1 cellular context compared by ENCODE assay signal in the genomic region with DNA sequence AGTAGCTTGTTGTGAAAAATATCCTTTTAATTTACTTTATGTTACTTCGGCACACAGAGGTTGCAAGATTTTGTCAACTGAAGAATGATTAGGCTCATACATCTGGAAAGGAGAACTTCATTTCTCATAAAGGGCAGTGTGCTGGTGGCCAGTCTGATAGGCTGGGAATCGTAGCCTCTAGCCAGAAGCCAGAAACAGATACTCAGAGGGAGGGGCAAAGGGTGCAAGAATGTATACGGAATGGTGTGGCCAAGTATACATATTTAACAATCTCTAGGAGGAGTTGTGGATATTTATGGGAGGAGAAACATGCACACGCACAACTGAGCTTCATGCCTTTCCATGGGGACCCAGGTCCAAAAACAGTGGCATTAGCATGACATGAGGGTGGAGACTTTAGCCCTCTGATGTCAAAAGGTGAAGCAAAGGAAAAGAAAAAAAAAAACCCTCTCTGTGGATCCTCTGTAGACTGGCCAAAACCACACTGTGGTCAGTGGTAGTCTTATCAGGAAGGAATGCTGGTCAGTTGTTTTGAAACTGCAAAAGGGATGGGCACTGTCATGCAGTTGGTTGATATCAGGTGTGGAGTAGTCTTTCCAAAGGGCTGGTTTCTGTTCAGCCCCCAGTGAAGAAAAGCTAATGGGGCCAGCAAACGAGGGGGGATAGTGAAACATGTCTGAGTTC.
TF ChIP-seq lines count a peak whose summit lies in the region.

No MANE protein-coding gene starts in this region.

TF ChIP-seq in K562, 482 proteins besides CTCF, POLR2A, EP300 and RAD21 (continues in another document):
- TF ChIP-seq HMG20B (CRISPR knock-in tag; IDR thresholded peaks at IDR 0.05), result no peak
- TF ChIP-seq LCOR (CRISPR knock-in tag; IDR thresholded peaks at IDR 0.05), result no peak
- TF ChIP-seq ZNF551 (CRISPR knock-in tag; IDR thresholded peaks at IDR 0.05), result no peak
- TF ChIP-seq JUND (IDR thresholded peaks at IDR 0.05; ENCODE audit: borderline replicate concordance, low read depth, low read length), result no peak
- TF ChIP-seq JUND (tag; IDR thresholded peaks at IDR 0.05; ENCODE audit: borderline replicate concordance, low read depth, low read length), result no peak; the same call in 2 of the 3 replicates
- TF ChIP-seq ZNF3 (CRISPR knock-in tag; IDR thresholded peaks at IDR 0.05), result no peak
- no peak for TF ChIP-seq AFF1 (IDR thresholded peaks at IDR 0.05; ENCODE audit: low read depth in 1 of 2, partially characterized antibody in 2 of 2)
- TF ChIP-seq TEAD4 (IDR thresholded peaks at IDR 0.05; ENCODE audit: low read length), result peak; percentile 81
- TF ChIP-seq TEAD4 (CRISPR knock-in tag; IDR thresholded peaks at IDR 0.05; ENCODE audit: borderline replicate concordance), result no peak
- TF ChIP-seq, protein P1, sequence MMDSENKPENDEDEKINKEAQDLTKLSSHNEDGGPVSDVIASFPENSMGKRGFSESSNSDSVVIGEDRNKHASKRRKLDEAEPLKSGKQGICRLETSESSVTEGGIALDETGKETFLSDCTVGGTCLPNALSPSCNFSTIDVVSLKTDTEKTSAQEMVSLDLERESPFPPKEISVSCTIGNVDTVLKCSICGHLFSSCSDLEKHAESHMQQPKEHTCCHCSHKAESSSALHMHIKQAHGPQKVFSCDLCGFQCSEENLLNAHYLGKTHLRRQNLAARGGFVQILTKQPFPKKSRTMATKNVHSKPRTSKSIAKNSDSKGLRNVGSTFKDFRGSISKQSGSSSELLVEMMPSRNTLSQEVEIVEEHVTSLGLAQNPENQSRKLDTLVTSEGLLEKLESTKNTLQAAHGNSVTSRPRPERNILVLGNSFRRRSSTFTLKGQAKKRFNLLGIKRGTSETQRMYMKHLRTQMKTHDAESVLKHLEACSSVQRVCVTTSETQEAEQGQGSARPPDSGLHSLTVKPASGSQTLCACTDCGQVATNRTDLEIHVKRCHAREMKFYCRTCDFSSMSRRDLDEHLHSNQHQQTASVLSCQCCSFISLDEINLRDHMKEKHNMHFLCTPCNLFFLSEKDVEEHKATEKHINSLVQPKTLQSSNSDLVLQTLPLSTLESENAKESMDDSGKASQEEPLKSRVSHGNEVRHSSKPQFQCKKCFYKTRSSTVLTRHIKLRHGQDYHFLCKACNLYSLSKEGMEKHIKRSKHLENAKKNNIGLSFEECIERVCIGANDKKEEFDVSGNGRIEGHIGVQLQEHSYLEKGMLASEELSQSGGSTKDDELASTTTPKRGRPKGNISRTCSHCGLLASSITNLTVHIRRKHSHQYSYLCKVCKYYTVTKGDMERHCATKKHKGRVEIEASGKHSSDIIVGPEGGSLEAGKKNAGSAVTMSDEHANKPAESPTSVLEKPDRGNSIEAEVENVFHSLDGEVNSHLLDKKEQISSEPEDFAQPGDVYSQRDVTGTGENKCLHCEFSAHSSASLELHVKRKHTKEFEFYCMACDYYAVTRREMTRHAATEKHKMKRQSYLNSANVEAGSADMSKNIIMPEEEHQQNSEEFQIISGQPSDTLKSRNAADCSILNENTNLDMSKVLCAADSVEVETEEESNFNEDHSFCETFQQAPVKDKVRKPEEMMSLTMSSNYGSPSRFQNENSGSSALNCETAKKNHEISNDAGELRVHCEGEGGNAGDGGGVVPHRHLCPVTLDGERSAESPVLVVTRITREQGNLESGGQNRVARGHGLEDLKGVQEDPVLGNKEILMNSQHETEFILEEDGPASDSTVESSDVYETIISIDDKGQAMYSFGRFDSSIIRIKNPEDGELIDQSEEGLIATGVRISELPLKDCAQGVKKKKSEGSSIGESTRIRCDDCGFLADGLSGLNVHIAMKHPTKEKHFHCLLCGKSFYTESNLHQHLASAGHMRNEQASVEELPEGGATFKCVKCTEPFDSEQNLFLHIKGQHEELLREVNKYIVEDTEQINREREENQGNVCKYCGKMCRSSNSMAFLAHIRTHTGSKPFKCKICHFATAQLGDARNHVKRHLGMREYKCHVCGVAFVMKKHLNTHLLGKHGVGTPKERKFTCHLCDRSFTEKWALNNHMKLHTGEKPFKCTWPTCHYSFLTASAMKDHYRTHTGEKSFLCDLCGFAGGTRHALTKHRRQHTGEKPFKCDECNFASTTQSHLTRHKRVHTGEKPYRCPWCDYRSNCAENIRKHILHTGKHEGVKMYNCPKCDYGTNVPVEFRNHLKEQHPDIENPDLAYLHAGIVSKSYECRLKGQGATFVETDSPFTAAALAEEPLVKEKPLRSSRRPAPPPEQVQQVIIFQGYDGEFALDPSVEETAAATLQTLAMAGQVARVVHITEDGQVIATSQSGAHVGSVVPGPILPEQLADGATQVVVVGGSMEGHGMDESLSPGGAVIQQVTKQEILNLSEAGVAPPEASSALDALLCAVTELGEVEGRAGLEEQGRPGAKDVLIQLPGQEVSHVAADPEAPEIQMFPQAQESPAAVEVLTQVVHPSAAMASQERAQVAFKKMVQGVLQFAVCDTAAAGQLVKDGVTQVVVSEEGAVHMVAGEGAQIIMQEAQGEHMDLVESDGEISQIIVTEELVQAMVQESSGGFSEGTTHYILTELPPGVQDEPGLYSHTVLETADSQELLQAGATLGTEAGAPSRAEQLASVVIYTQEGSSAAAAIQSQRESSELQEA (IDR thresholded peaks at IDR 0.05; ENCODE audit: low read depth), result no peak
- TF ChIP-seq ZNF347 (CRISPR knock-in tag; IDR thresholded peaks at IDR 0.05; ENCODE audit: low read depth), result no peak
- TF ChIP-seq MAFK (IDR thresholded peaks at IDR 0.05; ENCODE audit: low read length), result no peak
- TF ChIP-seq, protein P2, sequence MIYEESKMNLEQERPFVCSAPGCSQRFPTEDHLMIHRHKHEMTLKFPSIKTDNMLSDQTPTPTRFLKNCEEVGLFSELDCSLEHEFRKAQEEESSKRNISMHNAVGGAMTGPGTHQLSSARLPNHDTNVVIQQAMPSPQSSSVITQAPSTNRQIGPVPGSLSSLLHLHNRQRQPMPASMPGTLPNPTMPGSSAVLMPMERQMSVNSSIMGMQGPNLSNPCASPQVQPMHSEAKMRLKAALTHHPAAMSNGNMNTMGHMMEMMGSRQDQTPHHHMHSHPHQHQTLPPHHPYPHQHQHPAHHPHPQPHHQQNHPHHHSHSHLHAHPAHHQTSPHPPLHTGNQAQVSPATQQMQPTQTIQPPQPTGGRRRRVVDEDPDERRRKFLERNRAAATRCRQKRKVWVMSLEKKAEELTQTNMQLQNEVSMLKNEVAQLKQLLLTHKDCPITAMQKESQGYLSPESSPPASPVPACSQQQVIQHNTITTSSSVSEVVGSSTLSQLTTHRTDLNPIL (CRISPR knock-in tag; IDR thresholded peaks at IDR 0.05), result no peak
- TF ChIP-seq NCOA2 (IDR thresholded peaks at IDR 0.05; ENCODE audit: partially characterized antibody in 2 of 2), result no peak
- TF ChIP-seq, protein P3, sequence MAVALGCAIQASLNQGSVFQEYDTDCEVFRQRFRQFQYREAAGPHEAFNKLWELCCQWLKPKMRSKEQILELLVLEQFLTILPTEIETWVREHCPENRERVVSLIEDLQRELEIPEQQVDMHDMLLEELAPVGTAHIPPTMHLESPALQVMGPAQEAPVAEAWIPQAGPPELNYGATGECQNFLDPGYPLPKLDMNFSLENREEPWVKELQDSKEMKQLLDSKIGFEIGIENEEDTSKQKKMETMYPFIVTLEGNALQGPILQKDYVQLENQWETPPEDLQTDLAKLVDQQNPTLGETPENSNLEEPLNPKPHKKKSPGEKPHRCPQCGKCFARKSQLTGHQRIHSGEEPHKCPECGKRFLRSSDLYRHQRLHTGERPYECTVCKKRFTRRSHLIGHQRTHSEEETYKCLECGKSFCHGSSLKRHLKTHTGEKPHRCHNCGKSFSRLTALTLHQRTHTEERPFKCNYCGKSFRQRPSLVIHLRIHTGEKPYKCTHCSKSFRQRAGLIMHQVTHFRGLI (CRISPR knock-in tag; IDR thresholded peaks at IDR 0.05), result no peak
- peak; percentile 51 for TF ChIP-seq ARID1B (IDR thresholded peaks at IDR 0.05)
- no peak for TF ChIP-seq PHF8 (IDR thresholded peaks at IDR 0.05; ENCODE audit: borderline replicate concordance, low read length)
- TF ChIP-seq GATA2 (CRISPR knock-in tag; IDR thresholded peaks at IDR 0.05), result no peak
- no peak for TF ChIP-seq SETDB1 (IDR thresholded peaks at IDR 0.05; ENCODE audit: low read length)
- TF ChIP-seq ERF (CRISPR knock-in tag; IDR thresholded peaks at IDR 0.05), result no peak
- no peak for TF ChIP-seq ZNF263 (CRISPR knock-in tag; IDR thresholded peaks at IDR 0.05; ENCODE audit: borderline replicate concordance)
- TF ChIP-seq SIN3B (IDR thresholded peaks at IDR 0.05; ENCODE audit: low read depth), result no peak
- TF ChIP-seq XRCC3 (IDR thresholded peaks at IDR 0.05), result no peak
- peak; percentile 83 to 87 for TF ChIP-seq TEAD1 (CRISPR knock-in tag; IDR thresholded peaks at IDR 0.05)
- no peak for TF ChIP-seq PRPF4 (IDR thresholded peaks at IDR 0.05; ENCODE audit: insufficient read depth, low read depth, low read length, poor library complexity, severe bottlenecking)
- no peak for TF ChIP-seq ZNF165 (CRISPR knock-in tag; IDR thresholded peaks at IDR 0.05; ENCODE audit: borderline replicate concordance)
- no peak for TF ChIP-seq ETV6 (IDR thresholded peaks at IDR 0.05; ENCODE audit: borderline replicate concordance in 1 of 2, low read depth in 2 of 2, low read length in 1 of 2)
- TF ChIP-seq ETV6 (CRISPR knock-in tag; IDR thresholded peaks at IDR 0.05; ENCODE audit: borderline replicate concordance), result no peak
- no peak for TF ChIP-seq ZNF77 (CRISPR knock-in tag; IDR thresholded peaks at IDR 0.05)
